In genomic region chr7:122803851-122804250, GRCh38 we compare ENCODE assay signal across 15 cellular contexts.
DNase-seq lines count a peak whose midpoint lies in the region; ATAC-seq and TF ChIP-seq lines count a peak whose summit lies in the region.
"Had no signal": no experiment of that assay in that cellular context is flagged by ENCODE, and none has a peak within 500 bp of the region (broad histone marks: within the 10 kb centered on the region; RNA-seq: fewer than 3 reads in every experiment).

No MANE protein-coding gene starts in this region.

- H2AK5ac ChIP-seq in H9 (ENCODE audit: insufficient read length, low read length), result no peak overlapping the region

- no peak for TF ChIP-seq CTCF in H9 (conservative IDR thresholded peaks at IDR 0.05)
- TF ChIP-seq CTCF in endodermal cell (conservative IDR thresholded peaks at IDR 0.05), result no peak
- TF ChIP-seq CTCF in neural progenitor cell (IDR thresholded peaks at IDR 0.05), result no peak

- H3K4me3 Mint-ChIP-seq in H9 (no peak overlapping the region), endodermal cell (no peak overlapping the region), neural progenitor cell (no peak overlapping the region)
- H3K4me3 Mint-ChIP-seq: CD14-positive monocyte; CD8-positive, alpha-beta T cell had no signal

- in situ Hi-C loops in G401 (cut with HindIII; ENCODE audit: low sequenced_read_pairs), result no loop called here

- no peak overlapping the region for H3K4me3 ChIP-seq in endodermal cell (ENCODE audit: low read length)
- no peak overlapping the region for H3K4me3 ChIP-seq in neural progenitor cell
- H3K4me3 ChIP-seq: A549, GM23248, HAP-1, K562 had no signal

- no peaks in the 10 kb centered on the region for H3K23me2 ChIP-seq in H9 (ENCODE audit: insufficient read length, low read depth, low read length, poor library complexity, severe bottlenecking)

- H4K5ac ChIP-seq in H9 (ENCODE audit: insufficient read length, low read depth, low read length), result no peak overlapping the region

- no peak overlapping the region for H3K4ac ChIP-seq in H9 (ENCODE audit: low read depth, low read length)

- no peak overlapping the region for H2BK15ac ChIP-seq in H9 (ENCODE audit: low read depth, low read length)

- H2BK12ac ChIP-seq in H9 (ENCODE audit: insufficient read length, low read depth, low read length), result no peak overlapping the region

- H3T11ph ChIP-seq in H9 (ENCODE audit: low read length), result no peak overlapping the region

- no peaks in the 10 kb centered on the region for H3K79me1 ChIP-seq in H9 (ENCODE audit: insufficient read depth, low read depth, low read length, poor library complexity, severe bottlenecking)

- no peak overlapping the region for H3K18ac ChIP-seq in H9 (ENCODE audit: insufficient read length, low read depth, low read length)

- H2BK20ac ChIP-seq in H9 (ENCODE audit: low read depth, low read length, poor library complexity, severe bottlenecking), result no peak overlapping the region

- H4K20me1 ChIP-seq in H9 (ENCODE audit: control insufficient read depth, insufficient read depth, insufficient read length) (no peaks in the 10 kb centered on the region), neural progenitor cell (ENCODE audit: low read depth) (no peaks in the 10 kb centered on the region)

- H3K27ac ChIP-seq in H9 (ENCODE audit: insufficient read length, low read depth, low read length) (no peak overlapping the region), endodermal cell (ENCODE audit: low read depth, low read length) (no peak overlapping the region), neural progenitor cell (no peak overlapping the region)
- H3K27ac ChIP-seq: A549, GM23248, HL-60 had no signal

- no peak for ATAC-seq in HG02798 (IDR thresholded peaks at IDR 0.05; ENCODE audit: poor library complexity, unreplicated experiment)
- ATAC-seq in HG03565 (IDR thresholded peaks at IDR 0.05; ENCODE audit: unreplicated experiment), result no peak
- ATAC-seq: A549; CD8-positive, alpha-beta T cell; K562 had no signal

- H3F3A ChIP-seq in neural progenitor cell (ENCODE audit: low read depth), result peaks cover 5% of the 10 kb centered on the region

- no peak overlapping the region for H2AFZ ChIP-seq in H9 (ENCODE audit: low read length)
- H2AFZ ChIP-seq in neural progenitor cell (replicated peaks), result peak overlapping the region; percentile 51
- H2AFZ ChIP-seq: GM23248 had no signal

- H2BK5ac ChIP-seq in H9 (ENCODE audit: insufficient read length, low read length), result no peak overlapping the region

- WGBS in H9 (ENCODE audit: extremely low coverage, insufficient read length, low lambda C conversion rate), result no CpG with 5 or more reads among the region's 1 CpG
- 94% methylated on average over 1 of the region's 1 CpG; no CpG with 5 or more reads in 1 of the 2 experiments for WGBS in endodermal cell (ENCODE audit: insufficient coverage in 1 of 2, insufficient read length in 1 of 2), 2 experiments

- no peak overlapping the region for H3K56ac ChIP-seq in H9 (ENCODE audit: insufficient read length, low read depth, low read length)

- H3K27me3 Mint-ChIP-seq in H9 (ENCODE audit: low read depth) (no peaks in the 10 kb centered on the region), endodermal cell (ENCODE audit: insufficient read depth) (no peaks in the 10 kb centered on the region), neural progenitor cell (ENCODE audit: insufficient read depth, low read depth) (peaks cover 5% of the 10 kb centered on the region)

- H3K14ac ChIP-seq in H9 (ENCODE audit: insufficient read depth, low read length), result no peak overlapping the region

- H3K9me3 ChIP-seq in H9 (ENCODE audit: control insufficient read depth, low read depth, low read length) (no peaks in the 10 kb centered on the region), endodermal cell (ENCODE audit: control insufficient read depth, low read length) (no peaks in the 10 kb centered on the region), neural progenitor cell (ENCODE audit: low read depth) (no peaks in the 10 kb centered on the region)
- H3K9me3 ChIP-seq: A549, HAP-1 had no signal

- no peak overlapping the region for H4K91ac ChIP-seq in H9 (ENCODE audit: insufficient read length, low read depth, low read length)

- peaks cover 18 to 19% of the 10 kb centered on the region in 2 experiments for H3K4me1 Mint-ChIP-seq in H9
- H3K4me1 Mint-ChIP-seq in endodermal cell, result peaks cover 18% of the 10 kb centered on the region
- peaks cover 17% of the 10 kb centered on the region for H3K4me1 Mint-ChIP-seq in neural progenitor cell
- H3K4me1 Mint-ChIP-seq: CD14-positive monocyte had no signal

- H3K23ac ChIP-seq in H9 (ENCODE audit: insufficient read length, low read depth, low read length), result no peak overlapping the region

- H3K9me3 Mint-ChIP-seq in H9 (no peaks in the 10 kb centered on the region), endodermal cell (no peaks in the 10 kb centered on the region), neural progenitor cell (no peaks in the 10 kb centered on the region)
- H3K9me3 Mint-ChIP-seq: CD8-positive, alpha-beta T cell had no signal

- H2BK120ac ChIP-seq in H9 (ENCODE audit: low read depth, low read length, poor library complexity, severe bottlenecking), result no peak overlapping the region

- H3K9ac ChIP-seq in H9 (ENCODE audit: extremely low read depth, insufficient read length, low read length) (no peak overlapping the region), endodermal cell (ENCODE audit: extremely low read depth, low read length, poor library complexity, severe bottlenecking) (no peak overlapping the region), neural progenitor cell (no peak overlapping the region)
- H3K9ac ChIP-seq: GM23248 had no signal

- H3K79me2 ChIP-seq in H9 (ENCODE audit: insufficient read depth, low read length) (no peaks in the 10 kb centered on the region), neural progenitor cell (ENCODE audit: low read depth) (no peaks in the 10 kb centered on the region)

- H3K27ac Mint-ChIP-seq in H9 (peak overlapping the region; percentile 74 to 76 (median 75); a peak in 4 of 7 replicates), endodermal cell (peak overlapping the region; percentile 14), neural progenitor cell (no peak overlapping the region)
- H3K27ac Mint-ChIP-seq: CD14-positive monocyte; CD8-positive, alpha-beta T cell had no signal

- no peak overlapping the region for H4K8ac ChIP-seq in H9 (replicated peaks; ENCODE audit: insufficient read length, low read depth, low read length)

- DNase-seq in G401 (ENCODE audit: low spot score) (peak; percentile 57), H9 (no peak), endodermal cell (no peak), neural progenitor cell (ENCODE audit: low spot score) (no peak), retina (no peak)
- DNase-seq: CD8-positive, alpha-beta T cell; DMS153 had no signal

- H3K36me3 ChIP-seq in endodermal cell (ENCODE audit: control insufficient read depth, insufficient read depth, low read length) (no peaks in the 10 kb centered on the region), neural progenitor cell (no peaks in the 10 kb centered on the region)
- H3K36me3 ChIP-seq: HAP-1 had no signal

- H3K36me3 Mint-ChIP-seq in H9 (ENCODE audit: insufficient read depth in 1 of 3, low read depth in 3 of 3), result peaks cover 0 to 4% (median 0%) of the 10 kb centered on the region in 3 experiments; a peak in 1 of 7 replicates
- H3K36me3 Mint-ChIP-seq in endodermal cell (ENCODE audit: low read depth), result no peaks in the 10 kb centered on the region
- H3K36me3 Mint-ChIP-seq in neural progenitor cell, result no peaks in the 10 kb centered on the region
- H3K36me3 Mint-ChIP-seq: CD14-positive monocyte; CD8-positive, alpha-beta T cell had no signal

- H3K4me2 ChIP-seq in H9 (ENCODE audit: insufficient read depth, insufficient read length, low read length), result no peak overlapping the region
- H3K4me2 ChIP-seq in neural progenitor cell, result no peak overlapping the region
- H3K4me2 ChIP-seq: A549 had no signal

- peaks cover 8% of the 10 kb centered on the region; the same call in 1 of the 2 replicates for H3K4me1 ChIP-seq in H9 (ENCODE audit: insufficient read depth, low read length)
- no peaks in the 10 kb centered on the region for H3K4me1 ChIP-seq in endodermal cell (ENCODE audit: control insufficient read depth, insufficient read depth, low read length)
- peaks cover 13% of the 10 kb centered on the region for H3K4me1 ChIP-seq in neural progenitor cell
- H3K4me1 ChIP-seq: A549, HAP-1 had no signal

- H3K27me3 ChIP-seq in H9 (ENCODE audit: insufficient read depth, low read length) (no peaks in the 10 kb centered on the region), endodermal cell (ENCODE audit: control insufficient read depth, insufficient read depth, low read length, poor library complexity, severe bottlenecking) (no peaks in the 10 kb centered on the region), neural progenitor cell (no peaks in the 10 kb centered on the region)
